8 cellular contexts compared by ENCODE assay signal in the genomic region with DNA sequence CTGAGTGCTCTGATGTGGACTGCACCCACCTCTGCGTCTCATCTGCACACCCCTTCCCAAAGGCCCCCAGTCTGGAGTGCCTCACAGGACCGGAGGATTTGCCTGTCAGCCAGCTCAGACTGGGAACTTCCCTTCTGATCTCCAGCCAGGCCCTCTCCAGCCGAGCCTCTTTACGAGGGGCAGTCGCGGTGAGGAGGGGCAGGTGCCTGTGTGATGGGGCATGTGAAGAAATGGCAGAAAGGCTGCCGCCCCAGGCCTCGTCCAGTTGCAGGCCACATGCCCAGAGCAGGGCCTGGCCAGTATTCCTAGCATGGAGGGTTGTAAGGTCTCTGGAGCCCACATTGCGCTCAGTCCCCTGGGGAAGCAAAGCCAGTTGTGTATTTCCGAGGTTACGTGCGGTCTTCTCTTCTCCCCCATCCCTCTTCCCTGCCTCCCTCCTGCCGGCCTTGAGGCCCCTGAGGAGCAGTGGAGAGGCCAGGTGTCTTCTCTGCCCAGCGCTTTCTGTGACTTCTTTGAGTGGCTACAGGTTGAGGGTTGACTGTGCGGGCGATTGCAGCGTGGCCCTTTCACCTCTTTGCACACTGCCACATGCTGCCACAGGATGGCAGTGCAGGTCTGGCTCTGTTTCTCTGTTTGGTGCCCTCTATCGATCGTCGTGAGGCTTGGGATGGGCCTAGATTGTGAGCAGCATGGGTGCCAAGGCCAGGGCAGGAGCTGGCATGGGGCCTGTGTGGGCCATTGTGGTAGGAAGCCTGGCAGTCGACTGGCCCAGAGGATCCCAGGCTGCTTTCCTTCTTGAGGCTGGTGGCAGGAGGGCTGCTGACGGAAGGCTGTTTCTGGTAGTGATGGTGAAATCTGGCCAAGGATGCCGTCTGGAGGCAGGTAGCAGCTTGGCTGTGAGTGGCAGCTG. TPM values are rescaled to one million over a fixed set of nuclear protein-coding genes. Genes with fewer than 3 reads are reported as not detected.
DNase-seq lines count a peak whose midpoint lies in the region; ATAC-seq and TF ChIP-seq lines count a peak whose summit lies in the region.

No MANE protein-coding gene starts in this region.

- WGBS in endodermal cell (ENCODE audit: insufficient coverage in 1 of 2, insufficient read length in 1 of 2), 2 experiments, result 78 to 90% methylated on average over 9 to 23 of the region's 23 CpGs

- H3K27me3 Mint-ChIP-seq in HFFc6 (ENCODE audit: insufficient read depth) (peaks cover 5% of the 10 kb centered on the region), endodermal cell (ENCODE audit: insufficient read depth) (no peaks in the 10 kb centered on the region)
- H3K27me3 Mint-ChIP-seq in activated CD8-positive, alpha-beta memory T cell treated with anti-CD3 and anti-CD28 coated beads, Interleukin-2, amount 10 ng/mL, durations not matched to agents 7 days and 5 days, result no peaks in the 10 kb centered on the region
- no peaks in the 10 kb centered on the region for H3K27me3 Mint-ChIP-seq in stimulated activated memory B cell treated with anti-CD40 and anti-IgM and Interleukin-4, amounts not matched to agents 10 μg/mL and 1 μg/mL and 100 μg/mL, for 72 hours

- ATAC-seq in activated CD8-positive, alpha-beta memory T cell treated with anti-CD3 and anti-CD28 coated beads, Interleukin-2, amount 10 ng/mL, durations not matched to agents 7 days and 5 days, result peak; percentile 83
- ATAC-seq in stimulated activated memory B cell treated with anti-CD40 and anti-IgM and Interleukin-4, amounts not matched to agents 10 μg/mL and 1 μg/mL and 100 μg/mL, for 72 hours, result peak; percentile 90

- peaks cover 39% of the 10 kb centered on the region for H4K20me1 ChIP-seq in DOHH2 (ENCODE audit: control insufficient read depth, insufficient read depth, low read depth, low read length)

- CTCF ChIA-PET in activated CD8-positive, alpha-beta memory T cell treated with anti-CD3 and anti-CD28 coated beads, Interleukin-2, amount 10 ng/mL, durations not matched to agents 7 days and 5 days (lab: Charles Lee), result interaction anchor here (0.6 to 13.1 kb wide), 18 partner anchors 13 to 251 kb away, joined by 3 to 172 read pairs (median 4); no protein-coding TSS in a partner anchor

- H3K9ac ChIP-seq in endodermal cell (ENCODE audit: extremely low read depth, low read length, poor library complexity, severe bottlenecking) (no peak overlapping the region), muscle layer of colon (ENCODE audit: low read length) (no peak overlapping the region)

- no peak overlapping the region for H3K27ac ChIP-seq in DOHH2 (ENCODE audit: low read depth, low read length)
- no peak overlapping the region for H3K27ac ChIP-seq in endodermal cell (ENCODE audit: low read depth, low read length)
- H3K27ac ChIP-seq in muscle layer of colon (ENCODE audit: low read depth, low read length), result peak overlapping the region; percentile 22

- DNase-seq in HFFc6 (peak; percentile 68), NOMO-1 treated with DMSO at 0.1 percent for 48 hours (lab: John Stamatoyannopoulos, UW; ENCODE audit: unreplicated experiment) (peak; percentile 67), endodermal cell (peak; percentile 95), posterior vena cava (ENCODE audit: low spot score) (no peak)
- DNase-seq in activated CD8-positive, alpha-beta memory T cell treated with anti-CD3 and anti-CD28 coated beads, Interleukin-2, amount 10 ng/mL, durations not matched to agents 7 days and 5 days, result peak; percentile 87

- H3K4me3 ChIP-seq in DOHH2 (ENCODE audit: low read length) (no peak overlapping the region), endodermal cell (ENCODE audit: low read length) (no peak overlapping the region), muscle layer of colon (ENCODE audit: low read depth in 1 of 2, low read length in 2 of 2) (no peak overlapping the region)

- intact Hi-C loops in posterior vena cava (cut with DNase I), result no loop called here

- no peaks in the 10 kb centered on the region for H3F3A ChIP-seq in DOHH2 (ENCODE audit: control insufficient read depth, insufficient read depth)

- H3K4me2 ChIP-seq in DOHH2 (ENCODE audit: low read length), result no peak overlapping the region

- H3K36me3 ChIP-seq in DOHH2 (ENCODE audit: control insufficient read depth, low read length) (peaks cover 97% of the 10 kb centered on the region), endodermal cell (ENCODE audit: control insufficient read depth, insufficient read depth, low read length) (peaks cover 68% of the 10 kb centered on the region), muscle layer of colon (ENCODE audit: insufficient read depth, low read length) (peaks cover 66% of the 10 kb centered on the region)

- H3K9me3 Mint-ChIP-seq in HFFc6 (no peaks in the 10 kb centered on the region), endodermal cell (no peaks in the 10 kb centered on the region)
- H3K9me3 Mint-ChIP-seq in activated CD8-positive, alpha-beta memory T cell treated with anti-CD3 and anti-CD28 coated beads, Interleukin-2, amount 10 ng/mL, durations not matched to agents 7 days and 5 days (ENCODE audit: low read depth), result no peaks in the 10 kb centered on the region
- no peaks in the 10 kb centered on the region for H3K9me3 Mint-ChIP-seq in stimulated activated memory B cell treated with anti-CD40 and anti-IgM and Interleukin-4, amounts not matched to agents 10 μg/mL and 1 μg/mL and 100 μg/mL, for 72 hours

- peaks cover 76% of the 10 kb centered on the region for H3K79me2 ChIP-seq in DOHH2 (ENCODE audit: control insufficient read depth, low read length)

- peaks cover 24% of the 10 kb centered on the region for H3K4me1 Mint-ChIP-seq in HFFc6 (ENCODE audit: low read depth)
- H3K4me1 Mint-ChIP-seq in activated CD8-positive, alpha-beta memory T cell treated with anti-CD3 and anti-CD28 coated beads, Interleukin-2, amount 10 ng/mL, durations not matched to agents 7 days and 5 days, result peaks cover 45% of the 10 kb centered on the region
- H3K4me1 Mint-ChIP-seq in endodermal cell, result peaks cover 23% of the 10 kb centered on the region
- peaks cover 71% of the 10 kb centered on the region for H3K4me1 Mint-ChIP-seq in stimulated activated memory B cell treated with anti-CD40 and anti-IgM and Interleukin-4, amounts not matched to agents 10 μg/mL and 1 μg/mL and 100 μg/mL, for 72 hours

- H3K36me3 Mint-ChIP-seq in HFFc6 (ENCODE audit: low read depth) (peaks cover 22% of the 10 kb centered on the region), endodermal cell (ENCODE audit: low read depth) (peaks cover 60% of the 10 kb centered on the region)
- peaks cover 65% of the 10 kb centered on the region for H3K36me3 Mint-ChIP-seq in activated CD8-positive, alpha-beta memory T cell treated with anti-CD3 and anti-CD28 coated beads, Interleukin-2, amount 10 ng/mL, durations not matched to agents 7 days and 5 days
- H3K36me3 Mint-ChIP-seq in stimulated activated memory B cell treated with anti-CD40 and anti-IgM and Interleukin-4, amounts not matched to agents 10 μg/mL and 1 μg/mL and 100 μg/mL, for 72 hours, result peaks cover 70% of the 10 kb centered on the region

- peak; percentile 100 for TF ChIP-seq CTCF in DOHH2 (IDR thresholded peaks at IDR 0.05; ENCODE audit: low read depth, low read length, poor library complexity, severe bottlenecking)
- peak; percentile 90 for TF ChIP-seq CTCF in HFFc6 (IDR thresholded peaks at IDR 0.05)
- peak; percentile 99 for TF ChIP-seq CTCF in endodermal cell (conservative IDR thresholded peaks at IDR 0.05)

- H3K4me3 Mint-ChIP-seq in HFFc6 (no peak overlapping the region), endodermal cell (no peak overlapping the region)
- H3K4me3 Mint-ChIP-seq in activated CD8-positive, alpha-beta memory T cell treated with anti-CD3 and anti-CD28 coated beads, Interleukin-2, amount 10 ng/mL, durations not matched to agents 7 days and 5 days, result no peak overlapping the region
- H3K4me3 Mint-ChIP-seq in stimulated activated memory B cell treated with anti-CD40 and anti-IgM and Interleukin-4, amounts not matched to agents 10 μg/mL and 1 μg/mL and 100 μg/mL, for 72 hours, result no peak overlapping the region

- H3K27me3 ChIP-seq in DOHH2 (ENCODE audit: control insufficient read depth, low read length), result no peaks in the 10 kb centered on the region
- H3K27me3 ChIP-seq in endodermal cell (ENCODE audit: control insufficient read depth, insufficient read depth, low read length, poor library complexity, severe bottlenecking), result no peaks in the 10 kb centered on the region
- no peaks in the 10 kb centered on the region for H3K27me3 ChIP-seq in muscle layer of colon (ENCODE audit: control insufficient read depth in 1 of 2, insufficient read depth in 2 of 2, low read length in 2 of 2)

- no peaks in the 10 kb centered on the region for H3K9me2 ChIP-seq in DOHH2 (replicated peaks; ENCODE audit: control insufficient read depth, low read length)

- peak overlapping the region; percentile 42 for H3K27ac Mint-ChIP-seq in HFFc6
- H3K27ac Mint-ChIP-seq in activated CD8-positive, alpha-beta memory T cell treated with anti-CD3 and anti-CD28 coated beads, Interleukin-2, amount 10 ng/mL, durations not matched to agents 7 days and 5 days, result no peak overlapping the region
- peak overlapping the region; percentile 84 for H3K27ac Mint-ChIP-seq in endodermal cell
- peak overlapping the region; percentile 30 for H3K27ac Mint-ChIP-seq in stimulated activated memory B cell treated with anti-CD40 and anti-IgM and Interleukin-4, amounts not matched to agents 10 μg/mL and 1 μg/mL and 100 μg/mL, for 72 hours

- H3K4me1 ChIP-seq in DOHH2 (ENCODE audit: control insufficient read depth, low read length), result peaks cover 15% of the 10 kb centered on the region
- peaks cover 12% of the 10 kb centered on the region for H3K4me1 ChIP-seq in endodermal cell (ENCODE audit: control insufficient read depth, insufficient read depth, low read length)
- H3K4me1 ChIP-seq in muscle layer of colon (ENCODE audit: insufficient read depth, low read length), result peaks cover 31% of the 10 kb centered on the region

- H3K9me3 ChIP-seq in DOHH2 (ENCODE audit: control insufficient read depth, insufficient read depth, low read length) (no peaks in the 10 kb centered on the region), endodermal cell (ENCODE audit: control insufficient read depth, low read length) (no peaks in the 10 kb centered on the region), muscle layer of colon (ENCODE audit: low read length) (no peaks in the 10 kb centered on the region)

RNA-seq across cellular contexts. Expression of gene CLK3, which starts 5.3 kb away (rescaled TPM):
- 10 to 100 TPM; 45.4 to 53.0 (median 46.9) TPM for total RNA-seq in HFFc6 (2021; fragmentation: NEBNext Ultra II Directional; extraction: Animal tissue kit (Norgen Biotek cat#: 25700))
- total RNA-seq in activated CD8-positive, alpha-beta memory T cell treated with anti-CD3 and anti-CD28 coated beads, Interleukin-2, amount 10 ng/mL, durations not matched to agents 7 days and 5 days, result 100 to 1,000 TPM; 120 to 140 TPM
- total RNA-seq in endodermal cell (10 to 100 TPM; 53.4 to 67.3 TPM), posterior vena cava (10 to 100 TPM; 37.7 to 42.3 TPM)
- polyA plus RNA-seq in endodermal cell (2013, experiment 1 of 2), result 67.7 TPM
- polyA plus RNA-seq in endodermal cell (2013, experiment 2 of 2), result 60.9 TPM
